Comparison of ENCODE assay signal across 10 cellular contexts in genomic region chr12:58804749-58805148, GRCh38.
DNase-seq lines count a peak whose midpoint lies in the region; ATAC-seq and TF ChIP-seq lines count a peak whose summit lies in the region.
"Had no signal": no experiment of that assay in that cellular context is flagged by ENCODE, and none has a peak within 500 bp of the region (broad histone marks: within the 10 kb centered on the region; RNA-seq: fewer than 3 reads in every experiment).

No MANE protein-coding gene starts in this region.

- no peak overlapping the region for H3K27ac ChIP-seq in aorta (ENCODE audit: low read depth in 1 of 2, low read length in 2 of 2)
- H3K27ac ChIP-seq: neutrophil, transverse colon had no signal

- POLR2A ChIA-PET in BJ (lab: Charles Lee): no interaction called here

- WGBS in aorta, 2 donors: 75 to 77% methylated on average over 2 of the region's 2 CpGs

- TF ChIP-seq CTCF in BJ (IDR thresholded peaks at IDR 0.05; ENCODE audit: insufficient read depth, low read depth, low read length): peak; percentile 25; the same call in 1 of the 2 replicates

- H3K4me3 ChIP-seq in BJ (ENCODE audit: low read depth, low read length) (no peak overlapping the region), aorta (ENCODE audit: low read length in 2 of 2) (no peak overlapping the region)
- H3K4me3 ChIP-seq: transverse colon had no signal

- no peaks in the 10 kb centered on the region for H3K36me3 ChIP-seq in BJ (ENCODE audit: control insufficient read depth, insufficient read depth, low read length)
- no peaks in the 10 kb centered on the region for H3K36me3 ChIP-seq in aorta (ENCODE audit: control insufficient read depth in 1 of 2, insufficient read depth in 2 of 2, low read length in 1 of 2)
- H3K36me3 ChIP-seq: neutrophil, transverse colon had no signal

- peak; percentile 94 for ATAC-seq in GM19351 (IDR thresholded peaks at IDR 0.05; ENCODE audit: unreplicated experiment)
- ATAC-seq in HG03521 (IDR thresholded peaks at IDR 0.05; ENCODE audit: unreplicated experiment): peak; percentile 66
- ATAC-seq in aorta (ENCODE audit: low FRiP score): no peak

- H3K9me3 ChIP-seq in aorta (ENCODE audit: control insufficient read depth, low read length): no peaks in the 10 kb centered on the region
- H3K9me3 ChIP-seq: neutrophil, transverse colon had no signal

- H3K4me1 ChIP-seq in aorta (ENCODE audit: control insufficient read depth in 1 of 2, insufficient read depth in 2 of 2, low read length in 2 of 2): no peaks in the 10 kb centered on the region
- H3K4me1 ChIP-seq: transverse colon had no signal

- H3K27me3 ChIP-seq in BJ (ENCODE audit: control insufficient read depth, insufficient read depth, low read length): no peaks in the 10 kb centered on the region
- no peaks in the 10 kb centered on the region for H3K27me3 ChIP-seq in aorta (ENCODE audit: control insufficient read depth in 1 of 2, insufficient read depth in 2 of 2, low read length in 1 of 2)
- H3K27me3 ChIP-seq: neutrophil, transverse colon had no signal

- intact Hi-C loops in aorta (cut with DNase I): no loop called here

- CTCF ChIA-PET in BJ (lab: Yijun Ruan, JAX): interaction anchor here (1.0 to 1.3 kb wide), 2 partner anchors 11 to 12 kb away, joined by 3 read pairs; no protein-coding TSS in a partner anchor

- DNase-seq in BJ (ENCODE audit: low read depth): no peak
- DNase-seq in dermis blood vessel endothelial cell: peak; percentile 30
- DNase-seq in aorta: no peak
- DNase-seq in activated naive CD4-positive, alpha-beta T cell (lab: John Stamatoyannopoulos, UW): no peak
- no peak for DNase-seq in UCSD-AML1 (lab: John Stamatoyannopoulos, UW; ENCODE audit: unreplicated experiment)
- DNase-seq in NCI-H1694 (lab: John Stamatoyannopoulos, UW): no peak
- DNase-seq: transverse colon had no signal
